35 cellular contexts compared by ENCODE assay signal in genomic region chr3:135898774-135899173, GRCh38.
"Had no signal": no experiment of that assay in that cellular context is flagged by ENCODE, and none has a peak within 500 bp of the region (broad histone marks: within the 10 kb centered on the region; RNA-seq: fewer than 3 reads in every experiment).

No MANE protein-coding gene starts in this region.

- H3K36me3 ChIP-seq: MG63 had no signal

- DNase-seq: Karpas-422, Kasumi-1, MG63, MM.1S, MV-4-11, NCI-H1048, NCI-H1092, NCI-H1092 treated with DMSO at 0.1 percent for 48 hours, NCI-H1105, NCI-H1105 treated with DMSO at 0.1 percent for 48 hours, NCI-H1417, NCI-H1417 treated with DMSO at 0.1 percent for 48 hours, NCI-H1436, NCI-H1436 treated with DMSO at 0.1 percent for 48 hours, NCI-H146, NCI-H1694, NCI-H1694 treated with DMSO at 0.1 percent for 48 hours, NCI-H187, NCI-H187 treated with DMSO at 0.1 percent for 48 hours, NCI-H1930, NCI-H2029, NCI-H2029 treated with DMSO at 0.1 percent for 48 hours, NCI-H2081, NCI-H2081 treated with DMSO at 0.1 percent for 48 hours, NCI-H2107, NCI-H2171, NCI-H2171 treated with DMSO at 0.1 percent for 48 hours, NCI-H2227 treated with DMSO at 0.1 percent for 48 hours, NCI-H226, NCI-H345, NCI-H446, NCI-H446 treated with DMSO at 0.1 percent for 48 hours, NCI-H510A, NCI-H510A treated with DMSO at 0.1 percent for 48 hours, NCI-H524 had no signal

- H3K27me3 ChIP-seq: MG63 had no signal

- H3K4me3 ChIP-seq: MG63 had no signal
